12 cellular contexts compared by ENCODE assay signal in the genomic region with DNA sequence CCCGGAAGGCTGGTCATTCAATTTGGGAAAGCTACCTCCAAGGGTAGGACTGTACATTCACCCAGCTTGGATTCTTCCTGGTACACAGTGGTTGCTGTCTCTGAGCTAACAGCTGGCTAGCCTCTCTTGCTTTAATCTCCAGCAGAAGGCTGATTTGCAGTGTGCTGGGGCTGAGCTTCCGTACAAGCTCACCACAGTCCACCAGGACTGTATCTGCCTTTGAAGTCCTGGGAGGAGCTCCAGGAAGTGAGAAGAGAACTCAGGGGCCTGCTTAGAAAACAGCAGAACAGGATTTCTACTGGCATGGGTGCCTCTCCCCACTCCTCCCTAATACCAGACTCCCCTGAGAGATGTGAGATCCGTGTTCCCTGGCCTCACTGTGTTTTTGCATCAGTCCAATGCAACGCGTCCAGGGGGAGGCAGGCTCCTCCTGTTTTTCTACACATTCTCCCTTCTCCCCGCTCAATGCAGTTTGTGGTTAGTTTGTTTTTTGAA. TPM values are rescaled to one million over a fixed set of nuclear protein-coding genes. Genes with fewer than 3 reads are reported as not detected.
A peak's percentile ranks its signal among the peaks of the same experiment; 100 is the strongest.
DNase-seq lines count a peak whose midpoint lies in the region; ATAC-seq and TF ChIP-seq lines count a peak whose summit lies in the region.
"Had no signal": no experiment of that assay in that cellular context is flagged by ENCODE, and none has a peak within 500 bp of the region (broad histone marks: within the 10 kb centered on the region; RNA-seq: fewer than 3 reads in every experiment).

No MANE protein-coding gene starts in this region.

- no peaks in the 10 kb centered on the region for H3K79me1 ChIP-seq in mesenchymal stem cell (replicated peaks; ENCODE audit: low read length, poor library complexity, severe bottlenecking)

- no peaks in the 10 kb centered on the region for H3K36me3 Mint-ChIP-seq in CD14-positive monocyte

- H4K8ac ChIP-seq in mesenchymal stem cell (ENCODE audit: low read length), result peak overlapping the region; percentile 27

- no peak overlapping the region for H2AFZ ChIP-seq in OCI-LY3 (ENCODE audit: low read depth, low read length)
- H2AFZ ChIP-seq in mesenchymal stem cell (ENCODE audit: low read depth, low read length), result no peak overlapping the region

- WGBS in mesenchymal stem cell, result 40% methylated on average over 3 of the region's 6 CpGs

- H3K4me1 ChIP-seq in OCI-LY3 (ENCODE audit: low read length), result no peaks in the 10 kb centered on the region
- H3K4me1 ChIP-seq in duodenal mucosa (ENCODE audit: control insufficient read depth in 1 of 2, insufficient read depth in 2 of 2, low read length in 2 of 2), result peaks cover 6 to 13% of the 10 kb centered on the region in 2 donors
- H3K4me1 ChIP-seq in mesenchymal stem cell (ENCODE audit: control insufficient read depth, insufficient read depth, low read depth, low read length), result peaks cover 10% of the 10 kb centered on the region
- peaks cover under 1 to 16% of the 10 kb centered on the region in 2 donors for H3K4me1 ChIP-seq in thoracic aorta (ENCODE audit: control insufficient read depth in 1 of 2, low read depth in 2 of 2)

- no peaks in the 10 kb centered on the region for H4K20me1 ChIP-seq in OCI-LY3 (ENCODE audit: insufficient read depth, low read length)

- DNase-seq in mesenchymal stem cell (peak; percentile 81), thoracic aorta (ENCODE audit: low spot score) (no peak), CD14-positive monocyte (ENCODE audit: low spot score) (no peak), GM19238 (ENCODE audit: insufficient read length, low spot score) (no peak), UCSD-AML1 (lab: John Stamatoyannopoulos, UW; ENCODE audit: unreplicated experiment) (no peak)
- DNase-seq: activated B cell treated with CpG ODN at 0.5 μM for 24 hours, KBM-7, nucleus accumbens, RPMI8226 had no signal

- ATAC-seq in thoracic aorta (ENCODE audit: insufficient number of reproducible peaks, low FRiP score, low read depth), result no peak

- peak overlapping the region in 1 of 2 experiments; percentile 50 for H3K4ac ChIP-seq in mesenchymal stem cell (ENCODE audit: low read depth in 1 of 2, low read length in 2 of 2)

- H4K91ac ChIP-seq in mesenchymal stem cell (ENCODE audit: low read length), result peak overlapping the region; percentile 83

- TF ChIP-seq CTCF in OCI-LY3 (IDR thresholded peaks at IDR 0.05; ENCODE audit: low read depth, low read length) (no peak), thoracic aorta (IDR thresholded peaks at IDR 0.05) (no peak), CD14-positive monocyte (IDR thresholded peaks at IDR 0.05) (no peak)

- no peak overlapping the region for H3K23ac ChIP-seq in mesenchymal stem cell (ENCODE audit: low read length in 2 of 2)

- H3K14ac ChIP-seq in mesenchymal stem cell (ENCODE audit: low read length in 2 of 2), result no peak overlapping the region

- H3K9ac ChIP-seq in OCI-LY3 (ENCODE audit: low read length) (no peak overlapping the region), duodenal mucosa (ENCODE audit: low read depth in 1 of 2, low read length in 2 of 2) (no peak overlapping the region), mesenchymal stem cell (ENCODE audit: low read length) (peak overlapping the region; percentile 61)

- no peaks in the 10 kb centered on the region for H3K4me1 Mint-ChIP-seq in CD14-positive monocyte

- no peak overlapping the region for H3K4me3 Mint-ChIP-seq in CD14-positive monocyte
- H3K4me3 Mint-ChIP-seq: activated B cell treated with CpG ODN at 0.5 μM for 24 hours; dendritic cell treated with granulocyte-macrophage colony-stimulating factor and Interleukin-4, amounts not matched to agents 40 ng/mL and 50 ng/mL, for 4 days had no signal

- peaks cover 19 to 35% (median 23%) of the 10 kb centered on the region in 3 donors for H3K27me3 Mint-ChIP-seq in CD14-positive monocyte (ENCODE audit: low read depth in 3 of 3)

- H3K9me3 Mint-ChIP-seq in CD14-positive monocyte, result no peaks in the 10 kb centered on the region
- H3K9me3 Mint-ChIP-seq: activated B cell treated with CpG ODN at 0.5 μM for 24 hours; dendritic cell treated with granulocyte-macrophage colony-stimulating factor and Interleukin-4, amounts not matched to agents 40 ng/mL and 50 ng/mL, for 4 days had no signal

- H3K36me3 ChIP-seq in OCI-LY3 (replicated peaks; ENCODE audit: low read depth, low read length) (no peaks in the 10 kb centered on the region), duodenal mucosa (ENCODE audit: control insufficient read depth in 1 of 2, insufficient read depth in 2 of 2, low read length in 2 of 2) (no peaks in the 10 kb centered on the region), mesenchymal stem cell (ENCODE audit: control insufficient read depth in 1 of 2, insufficient read depth in 2 of 2, low read depth in 1 of 2, low read length in 2 of 2) (no peaks in the 10 kb centered on the region), thoracic aorta (no peaks in the 10 kb centered on the region)

- H3K27me3 ChIP-seq in OCI-LY3 (ENCODE audit: low read depth, low read length), result peaks cover 13% of the 10 kb centered on the region; the same call in 1 of the 2 replicates
- no peaks in the 10 kb centered on the region for H3K27me3 ChIP-seq in duodenal mucosa (ENCODE audit: control insufficient read depth in 1 of 2, insufficient read depth in 2 of 2, low read length in 2 of 2)
- peaks cover 16 to 55% of the 10 kb centered on the region in 2 experiments for H3K27me3 ChIP-seq in mesenchymal stem cell (ENCODE audit: control insufficient read depth in 1 of 2, insufficient read depth in 1 of 2, low read length in 2 of 2)
- H3K27me3 ChIP-seq in thoracic aorta (replicated peaks; ENCODE audit: insufficient read depth), result no peaks in the 10 kb centered on the region

- H3K9me3 ChIP-seq in OCI-LY3 (ENCODE audit: insufficient read depth, low read length), result no peaks in the 10 kb centered on the region
- H3K9me3 ChIP-seq in duodenal mucosa (ENCODE audit: control insufficient read depth in 1 of 2, low read length in 2 of 2), result no peaks in the 10 kb centered on the region
- no peaks in the 10 kb centered on the region for H3K9me3 ChIP-seq in mesenchymal stem cell (ENCODE audit: control insufficient read depth, low read length)
- H3K9me3 ChIP-seq in thoracic aorta, result no peaks in the 10 kb centered on the region

- no peaks in the 10 kb centered on the region for H3K79me2 ChIP-seq in OCI-LY3 (ENCODE audit: low read length)

- H3K27ac ChIP-seq in OCI-LY3 (ENCODE audit: low read length) (no peak overlapping the region), duodenal mucosa (ENCODE audit: low read depth, low read length) (peak overlapping the region; percentile 14), mesenchymal stem cell (ENCODE audit: low read length, poor library complexity, severe bottlenecking) (no peak overlapping the region), thoracic aorta (peak overlapping the region in 1 of 2 donors; percentile 22)

- no peak overlapping the region for H2AK5ac ChIP-seq in mesenchymal stem cell (ENCODE audit: low read length, severe bottlenecking)

- no peak overlapping the region for H2BK120ac ChIP-seq in mesenchymal stem cell (ENCODE audit: low read depth, low read length)

- H2BK5ac ChIP-seq in mesenchymal stem cell (ENCODE audit: low read depth, low read length, poor library complexity, severe bottlenecking), result no peak overlapping the region

- H3K4me3 ChIP-seq in OCI-LY3 (ENCODE audit: low read length), result no peak overlapping the region
- no peak overlapping the region for H3K4me3 ChIP-seq in duodenal mucosa (ENCODE audit: low read depth in 1 of 2, low read length in 2 of 2)
- peak overlapping the region in 1 of 2 experiments; percentile 68 for H3K4me3 ChIP-seq in mesenchymal stem cell (ENCODE audit: insufficient read depth in 1 of 2, low read depth in 1 of 2, low read length in 2 of 2)
- H3K4me3 ChIP-seq in thoracic aorta, result peak overlapping the region; percentile 42

- intact Hi-C loops in CD14-positive monocyte (cut with micrococcal nuclease), result no loop called here

- H3K27ac Mint-ChIP-seq in CD14-positive monocyte, result no peak overlapping the region
- H3K27ac Mint-ChIP-seq: activated B cell treated with CpG ODN at 0.5 μM for 24 hours; dendritic cell treated with granulocyte-macrophage colony-stimulating factor and Interleukin-4, amounts not matched to agents 40 ng/mL and 50 ng/mL, for 4 days had no signal

- H3K18ac ChIP-seq in mesenchymal stem cell (ENCODE audit: low read depth in 1 of 2, low read length in 2 of 2), result peak overlapping the region; percentile 73

- H2BK15ac ChIP-seq in mesenchymal stem cell (ENCODE audit: low read depth, poor library complexity, severe bottlenecking), result no peak overlapping the region

- peak overlapping the region in 1 of 2 experiments; percentile 61 for H2BK12ac ChIP-seq in mesenchymal stem cell (ENCODE audit: low read length in 2 of 2)

- H3K4me2 ChIP-seq in OCI-LY3 (ENCODE audit: low read length), result 0 out of 2 replicates have a peak overlapping the region, but pooled peaks have one; percentile 12
- H3K4me2 ChIP-seq in mesenchymal stem cell (ENCODE audit: low read length, poor library complexity, severe bottlenecking), result no peak overlapping the region

RNA-seq across cellular contexts. Expression of gene AFAP1L2, which starts 6.6 kb away (rescaled TPM):
- 60.2 TPM for polyA plus RNA-seq in mesenchymal stem cell (2013, experiment 1 of 2)
- polyA plus RNA-seq in mesenchymal stem cell (2013, experiment 2 of 2), result 57.6 TPM
- total RNA-seq in thoracic aorta, result 10 to 100 TPM in 1 of 2 donors, 1 to 10 TPM in 1; 7.7 to 13.3 TPM
- under 1 TPM in 1 of 2 donors, not detected in 1; 0.43 TPM for polyA plus RNA-seq in CD14-positive monocyte
